Comparison of ENCODE assay signal across 1 cellular context in genomic region chr14:58574623-58575022, GRCh38.
TF ChIP-seq lines count a peak whose summit lies in the region.

No MANE protein-coding gene starts in this region.

TF ChIP-seq in HCT116, 20 proteins besides CTCF, POLR2A, EP300 and RAD21 (continued from another document):
- TF ChIP-seq FOSL1 (IDR thresholded peaks at IDR 0.05; ENCODE audit: low read depth) (no peak), POLR2AphosphoS5 (IDR thresholded peaks at IDR 0.05; ENCODE audit: low read depth, low read length) (no peak), EZH2phosphoT487 (IDR thresholded peaks at IDR 0.05; ENCODE audit: borderline replicate concordance) (no peak), YY1 (IDR thresholded peaks at IDR 0.05; ENCODE audit: extremely low read depth, insufficient replicate concordance, low read depth, low read length) (no peak), TCF7L2 (IDR thresholded peaks at IDR 0.05; ENCODE audit: borderline replicate concordance, extremely low read depth, insufficient read depth, insufficient read length) (no peak), SRF (IDR thresholded peaks at IDR 0.05; ENCODE audit: low read depth) (no peak), JUND (IDR thresholded peaks at IDR 0.05) (no peak), CEBPB (IDR thresholded peaks at IDR 0.05; ENCODE audit: low read depth) (no peak)
